Comparison of ENCODE assay signal across 14 cellular contexts in genomic region chr9:77896269-77897245, GRCh38.
DNase-seq lines count a peak whose midpoint lies in the region; ATAC-seq lines count a peak whose summit lies in the region.
"Had no signal": no experiment of that assay in that cellular context is flagged by ENCODE, and none has a peak within 500 bp of the region (broad histone marks: within the 10 kb centered on the region; RNA-seq: fewer than 3 reads in every experiment).

No MANE protein-coding gene starts in this region.

- ATAC-seq in GM21528 (IDR thresholded peaks at IDR 0.05; ENCODE audit: low FRiP score, unreplicated experiment): no peak
- ATAC-seq: activated CD8-positive, alpha-beta T cell treated with anti-CD3 and anti-CD28 coated beads for 36 hours had no signal

- no peak overlapping the region for H3K27ac ChIP-seq in caudate nucleus (ENCODE audit: low read depth, low read length)

- DNase-seq in SKM-1 (lab: John Stamatoyannopoulos, UW; ENCODE audit: unreplicated experiment): peak; percentile 11
- no peak for DNase-seq in SKM-1 treated with dmso at 0.1 percent for 144 hours (lab: John Stamatoyannopoulos, UW; ENCODE audit: unreplicated experiment)
- DNase-seq in NCI-H2227 (lab: John Stamatoyannopoulos, UW; ENCODE audit: unreplicated experiment): peak; percentile 69
- peak in 32 of 61 donors; percentile 2 to 77 (median 28) for DNase-seq in caudate nucleus (lab: John Stamatoyannopoulos, UW)
- peak; percentile 67 for DNase-seq in superior temporal gyrus (ENCODE audit: extremely low spot score)
- DNase-seq in DMS114 treated with DMSO at 0.1 percent for 48 hours (lab: John Stamatoyannopoulos, UW; ENCODE audit: unreplicated experiment): no peak
- no peak for DNase-seq in NCI-H146 treated with DMSO at 0.1 percent for 48 hours (lab: John Stamatoyannopoulos, UW; ENCODE audit: unreplicated experiment)
- DNase-seq: activated CD8-positive, alpha-beta T cell treated with anti-CD3 and anti-CD28 coated beads for 36 hours; activated effector memory CD4-positive, alpha-beta T cell treated with anti-CD3 and anti-CD28 coated beads, Interleukin-2, amount 50 U/mL, for 16 hours; GOT3; mammary epithelial cell; MM.1S; spleen had no signal

Comparison
In these comparisons a context has a peak if more than half of its experiments do, and no peak if none do; other contexts are left out.
1. DNase-seq: peak in SKM-1 (single experiment), NCI-H2227 (single experiment), caudate nucleus (32 of 61) and superior temporal gyrus (single experiment); none in SKM-1 treated with dmso at 0.1 percent for 144 hours (single experiment), DMS114 treated with DMSO at 0.1 percent for 48 hours (single experiment) and NCI-H146 treated with DMSO at 0.1 percent for 48 hours (single experiment).